ENCODE assay signal across 28 cellular contexts in genomic region chr2:151325696-151326095, GRCh38. TPM values are rescaled to one million over a fixed set of nuclear protein-coding genes. Genes with fewer than 3 reads are reported as not detected.
"Had no signal": no experiment of that assay in that cellular context is flagged by ENCODE, and none has a peak within 500 bp of the region (broad histone marks: within the 10 kb centered on the region; RNA-seq: fewer than 3 reads in every experiment).

No MANE protein-coding gene starts in this region.

- H3K36me3 ChIP-seq: esophagus squamous epithelium, gastroesophageal sphincter, left ventricle myocardium inferior, right lobe of liver, stomach, thyroid gland, upper lobe of left lung had no signal

- H3K79me2 ChIP-seq: hepatocyte had no signal

- H3K27me3 ChIP-seq: esophagus squamous epithelium, gastroesophageal sphincter, hepatocyte, right lobe of liver, stomach, thyroid gland, upper lobe of left lung had no signal

- H3K9me3 ChIP-seq: esophagus squamous epithelium, mucosa of descending colon, right lobe of liver, stomach, thyroid gland, upper lobe of left lung had no signal

- H3K4me3 ChIP-seq: esophagus squamous epithelium, gastroesophageal sphincter, hepatocyte, left ventricle myocardium inferior, lung, mucosa of descending colon, right lobe of liver, smooth muscle cell, stomach, thyroid gland, upper lobe of left lung had no signal

- H3K27ac ChIP-seq: esophagus squamous epithelium, gastroesophageal sphincter, hepatocyte, left ventricle myocardium inferior, right lobe of liver, stomach, thyroid gland had no signal

- H2AFZ ChIP-seq: hepatocyte had no signal

- ATAC-seq: activated CD8-positive, alpha-beta T cell treated with anti-CD3 and anti-CD28 coated beads for 36 hours; activated naive CD4-positive, alpha-beta T cell treated with anti-CD3 and anti-CD28 coated beads, Interleukin-2, amount 50 U/mL, for 72 hours; activated T-cell treated with anti-CD3 and anti-CD28 coated beads, Interleukin-2, amount 50 U/mL, for 72 hours; gastroesophageal sphincter; mucosa of descending colon; natural killer cell treated with Interleukin-12 subunit alpha and Interleukin-12 subunit beta and Interleukin-15 and Interleukin-18, amount 100 ng/mL, for 72 hours; right lobe of liver; stimulated activated naive B cell treated with anti-CD40 and anti-IgM and Interleukin-4, amounts not matched to agents 10 μg/mL and 1 μg/mL and 100 μg/mL, for 72 hours; WTC11 had no signal

- H3K4me1 ChIP-seq: esophagus squamous epithelium, gastroesophageal sphincter, left ventricle myocardium inferior, right lobe of liver, stomach, thyroid gland, upper lobe of left lung had no signal

- DNase-seq: activated CD4-positive, alpha-beta T cell treated with anti-CD3 and anti-CD28 coated beads, Interleukin-2, amount 50 U/mL, for 1 hour; activated CD8-positive, alpha-beta T cell treated with anti-CD3 and anti-CD28 coated beads for 36 hours; activated naive CD4-positive, alpha-beta T cell; activated T-cell treated with anti-CD3 and anti-CD28 coated beads, Interleukin-2, amount 50 U/mL, for 72 hours; dermis blood vessel endothelial cell; effector CD4-positive, alpha-beta T cell; esophagus squamous epithelium; islet precursor cell; left ventricle myocardium inferior; mucosa of descending colon; right lobe of liver; stimulated activated CD4-positive, alpha-beta T cell treated with anti-CD3 and anti-CD28 coated beads, Interleukin-15, amount 100 ng/mL, for 24 hours; stimulated activated CD4-positive, alpha-beta T cell treated with anti-CD3 and anti-CD28 coated beads, Interleukin-2, amount 100 ng/mL, for 24 hours; stimulated activated naive B cell treated with anti-CD40 and anti-IgM and Interleukin-4, amounts not matched to agents 10 μg/mL and 1 μg/mL and 100 μg/mL, for 72 hours; stomach; T-helper 2 cell; thyroid gland; upper lobe of left lung had no signal

- FAIRE-seq: bronchial epithelial cell, colon had no signal

- H3K4me2 ChIP-seq: hepatocyte, smooth muscle cell had no signal

RNA-seq across cellular contexts. Expression of gene TNFAIP6, which starts 31.7 kb away (rescaled TPM):
- total RNA-seq: activated CD8-positive, alpha-beta T cell treated with anti-CD3 and anti-CD28 coated beads for 36 hours; activated naive CD4-positive, alpha-beta T cell treated with anti-CD3 and anti-CD28 coated beads, Interleukin-2, amount 50 U/mL, for 72 hours; activated T-cell treated with anti-CD3 and anti-CD28 coated beads, Interleukin-2, amount 50 U/mL, for 72 hours; osteocyte had no signal
